Comparison of ENCODE assay signal across 8 cellular contexts in genomic region chr16:17469011-17469741, GRCh38. TPM values are rescaled to one million over a fixed set of nuclear protein-coding genes. Genes with fewer than 3 reads are reported as not detected.
DNase-seq lines count a peak whose midpoint lies in the region; ATAC-seq and TF ChIP-seq lines count a peak whose summit lies in the region.

No MANE protein-coding gene starts in this region.

- H3K9me3 ChIP-seq in RWPE2 (ENCODE audit: severe bottlenecking): no peaks in the 10 kb centered on the region

- ATAC-seq in RWPE2 (ENCODE audit: low read depth) (peak; percentile 37), sciatic nerve (peak; percentile 36), GM18909 (IDR thresholded peaks at IDR 0.05; ENCODE audit: poor library complexity, unreplicated experiment) (no peak), GM18502 (IDR thresholded peaks at IDR 0.05; ENCODE audit: poor library complexity, unreplicated experiment) (no peak)

- H3K4me3 ChIP-seq in RWPE2 (ENCODE audit: severe bottlenecking) (peak overlapping the region; percentile 87), foreskin fibroblast (ENCODE audit: low read depth in 1 of 2, low read length in 2 of 2) (peak overlapping the region; percentile 61 to 84)

- H3K36me3 ChIP-seq in RWPE2 (ENCODE audit: low read depth): no peaks in the 10 kb centered on the region

- intact Hi-C loops in sciatic nerve (cut with DNase I): no loop called here

- H3K27ac ChIP-seq in RWPE2 (ENCODE audit: poor library complexity, severe bottlenecking): peak overlapping the region; percentile 78

- DNase-seq in GM04503 (ENCODE audit: low read depth) (peak; percentile 41), RWPE2 (ENCODE audit: low spot score) (no peak), foreskin fibroblast (peak; percentile 81 to 85), sciatic nerve (ENCODE audit: low spot score) (no peak), NCI-H187 treated with DMSO at 0.1 percent for 48 hours (lab: John Stamatoyannopoulos, UW) (no peak)
- no peak for DNase-seq in stimulated activated CD4-positive, alpha-beta T cell treated with anti-CD3 and anti-CD28 coated beads, Interleukin-4, amount 100 ng/mL, for 4 hours

- no peaks in the 10 kb centered on the region for H3K27me3 ChIP-seq in RWPE2 (ENCODE audit: insufficient read depth, poor library complexity, severe bottlenecking)

- no peak for TF ChIP-seq CTCF in RWPE2 (IDR thresholded peaks at IDR 0.05; ENCODE audit: poor library complexity, severe bottlenecking)
- no peak for TF ChIP-seq CTCF in foreskin fibroblast (IDR thresholded peaks at IDR 0.05; ENCODE audit: low read depth, low read length)

- H3K4me1 ChIP-seq in RWPE2 (ENCODE audit: insufficient read depth, poor library complexity, severe bottlenecking): peaks cover 4% of the 10 kb centered on the region

RNA-seq across cellular contexts. Expression of gene XYLT1, which starts 1.6 kb away (rescaled TPM):
- total RNA-seq in sciatic nerve: 17.3 TPM

Comparison
In these comparisons a context has a peak if more than half of its experiments do, and no peak if none do; other contexts are left out.
1. DNase-seq: peak in GM04503 (single experiment) and foreskin fibroblast (2 of 2); none in RWPE2 (single experiment), sciatic nerve (single experiment), NCI-H187 treated with DMSO at 0.1 percent for 48 hours (single experiment) and stimulated activated CD4-positive, alpha-beta T cell treated with anti-CD3 and anti-CD28 coated beads, Interleukin-4, amount 100 ng/mL, for 4 hours (0 of 2).
2. ATAC-seq: peak in RWPE2 (single experiment) and sciatic nerve (single experiment); none in GM18909 (single experiment) and GM18502 (single experiment).